8 cellular contexts compared by ENCODE assay signal in the genomic region with DNA sequence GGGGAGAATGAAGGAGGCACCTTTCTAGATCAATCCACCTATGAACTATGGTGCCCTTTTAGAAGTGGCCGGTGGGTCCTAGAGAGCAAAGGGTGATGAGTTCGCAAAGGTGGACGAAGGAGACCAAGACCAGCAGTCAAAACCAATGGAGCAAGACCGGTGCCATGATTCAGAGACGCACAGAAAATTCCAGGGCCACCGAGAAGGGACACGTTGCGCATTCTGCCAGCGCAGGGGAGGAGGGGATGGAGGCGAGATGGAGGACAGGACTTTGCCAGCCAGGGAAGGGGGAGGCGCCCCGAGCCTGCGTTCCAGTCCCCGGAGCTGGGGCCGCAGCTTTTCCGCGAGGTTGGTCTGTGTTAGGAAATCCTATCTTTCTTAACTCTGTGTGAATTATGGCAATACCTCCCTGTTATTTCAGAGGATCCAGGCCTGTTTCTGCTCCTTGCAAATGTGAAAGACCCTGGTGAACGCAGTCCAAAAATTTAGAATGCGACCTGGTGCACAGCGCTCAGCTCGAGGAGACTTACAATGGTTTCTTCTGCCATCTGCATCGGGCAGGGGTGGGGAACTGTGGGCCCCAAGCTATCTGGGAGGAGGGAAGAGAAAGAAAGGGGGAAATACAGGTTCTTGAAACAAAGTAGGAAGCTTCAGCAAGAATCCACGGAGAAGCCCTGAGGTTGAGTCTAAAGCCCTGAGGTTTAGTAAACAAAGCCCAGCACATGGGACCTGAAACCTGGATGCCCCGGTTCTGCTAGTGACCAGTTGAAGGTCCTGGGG.
DNase-seq lines count a peak whose midpoint lies in the region; ATAC-seq and TF ChIP-seq lines count a peak whose summit lies in the region.

No MANE protein-coding gene starts in this region.

- CTCF ChIA-PET in activated CD8-positive, alpha-beta memory T cell treated with anti-CD3 and anti-CD28 coated beads, Interleukin-2, amount 10 ng/mL, durations not matched to agents 7 days and 5 days (lab: Charles Lee) = interaction anchor here (0.8 to 2.5 kb wide), 7 partner anchors 73 to 279 kb away, joined by 3 to 8 read pairs (median 6); no protein-coding TSS in a partner anchor

- H3K36me3 Mint-ChIP-seq in activated CD8-positive, alpha-beta memory T cell treated with anti-CD3 and anti-CD28 coated beads, Interleukin-2, amount 10 ng/mL, durations not matched to agents 7 days and 5 days = peaks cover 5% of the 10 kb centered on the region

- peaks cover 56% of the 10 kb centered on the region for H3K4me1 Mint-ChIP-seq in activated CD8-positive, alpha-beta memory T cell treated with anti-CD3 and anti-CD28 coated beads, Interleukin-2, amount 10 ng/mL, durations not matched to agents 7 days and 5 days

- H3K36me3 ChIP-seq in brain microvascular endothelial cell (replicated peaks) = no peaks in the 10 kb centered on the region
- peaks cover 0 to 3% of the 10 kb centered on the region in 2 experiments for H3K36me3 ChIP-seq in mesenchymal stem cell (ENCODE audit: control insufficient read depth in 1 of 2, insufficient read depth in 2 of 2, low read depth in 1 of 2, low read length in 2 of 2)
- H3K36me3 ChIP-seq in tibial nerve = no peaks in the 10 kb centered on the region

- peak overlapping the region in 1 of 2 experiments; percentile 2 for H3K23ac ChIP-seq in mesenchymal stem cell (ENCODE audit: low read length in 2 of 2)

- H3K9ac ChIP-seq in mesenchymal stem cell (ENCODE audit: low read length) = peak overlapping the region; percentile 76

- no peaks in the 10 kb centered on the region for H3K27me3 Mint-ChIP-seq in activated CD8-positive, alpha-beta memory T cell treated with anti-CD3 and anti-CD28 coated beads, Interleukin-2, amount 10 ng/mL, durations not matched to agents 7 days and 5 days

- H3K4me1 ChIP-seq in mesenchymal stem cell (ENCODE audit: control insufficient read depth, insufficient read depth, low read depth, low read length) = peaks cover 38% of the 10 kb centered on the region
- peaks cover 0 to 45% (median 9%) of the 10 kb centered on the region in 4 donors for H3K4me1 ChIP-seq in tibial nerve

- H3K4ac ChIP-seq in mesenchymal stem cell (ENCODE audit: low read depth in 1 of 2, low read length in 2 of 2) = peak overlapping the region; percentile 75 to 95

- H2BK12ac ChIP-seq in mesenchymal stem cell (ENCODE audit: low read length in 2 of 2) = peak overlapping the region; percentile 97 to 98

- TF ChIP-seq CTCF in brain microvascular endothelial cell (IDR thresholded peaks at IDR 0.05; ENCODE audit: low read depth, low read length, missing control alignments) (no peak), tibial nerve (IDR thresholded peaks at IDR 0.05) (no peak)

- peaks cover 1% of the 10 kb centered on the region for H3K79me1 ChIP-seq in mesenchymal stem cell (replicated peaks; ENCODE audit: low read length, poor library complexity, severe bottlenecking)

- peak overlapping the region; percentile 99 for H4K8ac ChIP-seq in mesenchymal stem cell (ENCODE audit: low read length)

- H3K14ac ChIP-seq in mesenchymal stem cell (ENCODE audit: low read length in 2 of 2) = peak overlapping the region in 1 of 2 experiments; percentile 44

- peak overlapping the region; percentile 92 for H2AK5ac ChIP-seq in mesenchymal stem cell (ENCODE audit: low read length, severe bottlenecking)

- no peak for DNase-seq in activated CD8-positive, alpha-beta memory T cell treated with anti-CD3 and anti-CD28 coated beads, Interleukin-2, amount 10 ng/mL, durations not matched to agents 7 days and 5 days
- no peak for DNase-seq in activated CD8-positive, alpha-beta memory T cell treated with anti-CD3 and anti-CD28 coated beads, Interleukin-2, amount 50 U/mL, for 48 hours
- DNase-seq in brain microvascular endothelial cell (no peak), mesenchymal stem cell (peak; percentile 76), tibial nerve (ENCODE audit: low spot score in 2 of 2) (no peak), COLO829 (ENCODE audit: low spot score) (no peak)
- DNase-seq in stimulated activated CD4-positive, alpha-beta T cell treated with anti-CD3 and anti-CD28 coated beads, Interleukin-4, amount 100 ng/mL, for 24 hours = no peak

- H3K9me3 Mint-ChIP-seq in activated CD8-positive, alpha-beta memory T cell treated with anti-CD3 and anti-CD28 coated beads, Interleukin-2, amount 10 ng/mL, durations not matched to agents 7 days and 5 days (ENCODE audit: low read depth) = no peaks in the 10 kb centered on the region

- 14% methylated on average over 21 of the region's 24 CpGs for WGBS in mesenchymal stem cell
- WGBS in tibial nerve, 2 donors = 77 to 85% methylated on average over 24 of the region's 24 CpGs

- H4K91ac ChIP-seq in mesenchymal stem cell (ENCODE audit: low read length) = peak overlapping the region; percentile 99

- peak in 1 of 2 donors; percentile 32 for TF ChIP-seq EP300 in tibial nerve (IDR thresholded peaks at IDR 0.05)

- H3K18ac ChIP-seq in mesenchymal stem cell (ENCODE audit: low read depth in 1 of 2, low read length in 2 of 2) = peak overlapping the region; percentile 89 to 90

- H2AFZ ChIP-seq in mesenchymal stem cell (ENCODE audit: low read depth, low read length) = peak overlapping the region; percentile 10

- peak overlapping the region; percentile 54 for H3K4me3 ChIP-seq in brain microvascular endothelial cell (ENCODE audit: low read depth, low read length)
- peak overlapping the region in 1 of 2 experiments; percentile 72 for H3K4me3 ChIP-seq in mesenchymal stem cell (ENCODE audit: insufficient read depth in 1 of 2, low read depth in 1 of 2, low read length in 2 of 2)
- H3K4me3 ChIP-seq in tibial nerve = peak overlapping the region in 2 of 4 donors; percentile 50 to 56

- H3K9me3 ChIP-seq in mesenchymal stem cell (ENCODE audit: control insufficient read depth, low read length) (no peaks in the 10 kb centered on the region), tibial nerve (no peaks in the 10 kb centered on the region)

- peak overlapping the region; percentile 98 for H2BK15ac ChIP-seq in mesenchymal stem cell (ENCODE audit: low read depth, poor library complexity, severe bottlenecking)

- ATAC-seq in activated CD8-positive, alpha-beta memory T cell treated with anti-CD3 and anti-CD28 coated beads, Interleukin-2, amount 10 ng/mL, durations not matched to agents 7 days and 5 days = no peak
- ATAC-seq in HG02623 (IDR thresholded peaks at IDR 0.05; ENCODE audit: unreplicated experiment) = no peak

- H3K4me3 Mint-ChIP-seq in activated CD8-positive, alpha-beta memory T cell treated with anti-CD3 and anti-CD28 coated beads, Interleukin-2, amount 10 ng/mL, durations not matched to agents 7 days and 5 days = peak overlapping the region; percentile 56

- no peak overlapping the region for H3K27ac Mint-ChIP-seq in activated CD8-positive, alpha-beta memory T cell treated with anti-CD3 and anti-CD28 coated beads, Interleukin-2, amount 10 ng/mL, durations not matched to agents 7 days and 5 days

- peak overlapping the region; percentile 71 for H2BK120ac ChIP-seq in mesenchymal stem cell (ENCODE audit: low read depth, low read length)

- no peak for TF ChIP-seq POLR2A in tibial nerve (IDR thresholded peaks at IDR 0.05)

- H3K27me3 ChIP-seq in brain microvascular endothelial cell (replicated peaks) = no peaks in the 10 kb centered on the region
- H3K27me3 ChIP-seq in mesenchymal stem cell (ENCODE audit: control insufficient read depth in 1 of 2, insufficient read depth in 1 of 2, low read length in 2 of 2) = no peaks in the 10 kb centered on the region
- H3K27me3 ChIP-seq in tibial nerve = no peaks in the 10 kb centered on the region

- in situ Hi-C loops in brain microvascular endothelial cell (cut with HindIII; ENCODE audit: low pct_ligation_motif_present, low sequenced_read_pairs) = no loop called here

- H3K27ac ChIP-seq in brain microvascular endothelial cell = no peak overlapping the region
- peak overlapping the region; percentile 9 for H3K27ac ChIP-seq in mesenchymal stem cell (ENCODE audit: low read length, poor library complexity, severe bottlenecking)
- H3K27ac ChIP-seq in tibial nerve = peak overlapping the region in 3 of 4 donors; percentile 62 to 87 (median 77)

- peak overlapping the region; percentile 86 for H3K4me2 ChIP-seq in mesenchymal stem cell (ENCODE audit: low read length, poor library complexity, severe bottlenecking)

- no peak overlapping the region for H2BK5ac ChIP-seq in mesenchymal stem cell (ENCODE audit: low read depth, low read length, poor library complexity, severe bottlenecking)
